In genomic region chr14:90785876-90786450, GRCh38 we compare ENCODE assay signal across 18 cellular contexts.
"Had no signal": no experiment of that assay in that cellular context is flagged by ENCODE, and none has a peak within 500 bp of the region (broad histone marks: within the 10 kb centered on the region; RNA-seq: fewer than 3 reads in every experiment).

No MANE protein-coding gene starts in this region.

- H3K27ac ChIP-seq: cardiac muscle cell, epithelial cell of prostate, heart left ventricle, left lung, neutrophil, pancreas, testis, upper lobe of left lung had no signal

- H3K27ac Mint-ChIP-seq: activated CD8-positive, alpha-beta T cell treated with anti-CD3 and anti-CD28 coated beads, Interleukin-2, amount 10 ng/mL, durations not matched to agents 7 days and 5 days; activated T-cell treated with anti-CD3 and anti-CD28 coated beads, Interleukin-2, amount 50 U/mL, for 24 hours; activated T-helper 2 cell treated with anti-CD3 and anti-CD28 coated beads, Interferon-gamma antibody, Interleukin-2, Interleukin-4, amounts not matched to agents 10 μg/mL and 5 μg/mL and 100 μg/mL, durations not matched to agents 14 hours and 24 hours and 36 hours; natural killer cell treated with Interleukin-12 subunit alpha and Interleukin-12 subunit beta and Interleukin-15 and Interleukin-18, amount 100 ng/mL, for 72 hours; stimulated activated memory B cell treated with anti-CD40 and anti-IgM and Interleukin-4, amounts not matched to agents 10 μg/mL and 1 μg/mL and 100 μg/mL, for 72 hours; T-helper 2 cell treated with Interferon-gamma antibody and Interleukin-4, amounts not matched to agents 5 μg/mL and 100 μg/mL, for 36 hours had no signal

- H3K4me1 Mint-ChIP-seq: stimulated activated memory B cell treated with anti-CD40 and anti-IgM and Interleukin-4, amounts not matched to agents 10 μg/mL and 1 μg/mL and 100 μg/mL, for 72 hours had no signal

- H3K36me3 Mint-ChIP-seq: natural killer cell treated with Interleukin-12 subunit alpha and Interleukin-12 subunit beta and Interleukin-15 and Interleukin-18, amount 100 ng/mL, for 72 hours; stimulated activated memory B cell treated with anti-CD40 and anti-IgM and Interleukin-4, amounts not matched to agents 10 μg/mL and 1 μg/mL and 100 μg/mL, for 72 hours had no signal

- ATAC-seq: activated CD8-positive, alpha-beta T cell treated with anti-CD3 and anti-CD28 coated beads, Interleukin-2, amount 10 ng/mL, durations not matched to agents 7 days and 5 days; stimulated activated memory B cell treated with anti-CD40 and anti-IgM and Interleukin-4, amounts not matched to agents 10 μg/mL and 1 μg/mL and 100 μg/mL, for 72 hours had no signal

- H3K9me3 ChIP-seq: heart left ventricle, left lung, neutrophil, pancreas, testis, upper lobe of left lung had no signal

- H3K27me3 ChIP-seq: cardiac muscle cell, heart left ventricle, left lung, neutrophil, pancreas, testis, upper lobe of left lung had no signal

- H3K4me3 ChIP-seq: cardiac muscle cell, heart left ventricle, left lung, pancreas, testis, upper lobe of left lung had no signal

- H3K36me3 ChIP-seq: cardiac muscle cell, left lung had no signal

- H3K4me3 Mint-ChIP-seq: activated CD8-positive, alpha-beta T cell treated with anti-CD3 and anti-CD28 coated beads, Interleukin-2, amount 10 ng/mL, durations not matched to agents 7 days and 5 days; activated T-cell treated with anti-CD3 and anti-CD28 coated beads, Interleukin-2, amount 50 U/mL, for 24 hours; natural killer cell treated with Interleukin-12 subunit alpha and Interleukin-12 subunit beta and Interleukin-15 and Interleukin-18, amount 100 ng/mL, for 72 hours; stimulated activated memory B cell treated with anti-CD40 and anti-IgM and Interleukin-4, amounts not matched to agents 10 μg/mL and 1 μg/mL and 100 μg/mL, for 72 hours; T-helper 2 cell treated with Interferon-gamma antibody and Interleukin-4, amounts not matched to agents 5 μg/mL and 100 μg/mL, for 36 hours had no signal

- DNase-seq: activated CD4-positive, alpha-beta T cell treated with anti-CD3 and anti-CD28 coated beads for 1 hour; activated CD4-positive, alpha-beta T cell treated with anti-CD3 and anti-CD28 coated beads, Interleukin-2, amount 50 U/mL, for 1 hour; activated CD8-positive, alpha-beta T cell treated with anti-CD3 and anti-CD28 coated beads, Interleukin-2, amount 10 ng/mL, durations not matched to agents 7 days and 5 days; activated naive CD4-positive, alpha-beta T cell treated with Interleukin-2 at 50 U/mL for 16 hours; activated T-cell treated with anti-CD3 and anti-CD28 coated beads, Interleukin-2, amount 50 U/mL, for 24 hours; stimulated activated CD4-positive, alpha-beta T cell treated with anti-CD3 and anti-CD28 coated beads, Interleukin-12 subunit alpha, Interleukin-12 subunit beta, amount 100 ng/mL, for 4 hours had no signal

- H3K27me3 Mint-ChIP-seq: activated T-cell treated with anti-CD3 and anti-CD28 coated beads, Interleukin-2, amount 50 U/mL, for 24 hours; natural killer cell treated with Interleukin-12 subunit alpha and Interleukin-12 subunit beta and Interleukin-15 and Interleukin-18, amount 100 ng/mL, for 72 hours; stimulated activated memory B cell treated with anti-CD40 and anti-IgM and Interleukin-4, amounts not matched to agents 10 μg/mL and 1 μg/mL and 100 μg/mL, for 72 hours had no signal

- H3K4me1 ChIP-seq: left lung, pancreas, testis, upper lobe of left lung had no signal

- H3K9me3 Mint-ChIP-seq: activated T-cell treated with anti-CD3 and anti-CD28 coated beads, Interleukin-2, amount 50 U/mL, for 24 hours; activated T-helper 2 cell treated with anti-CD3 and anti-CD28 coated beads, Interferon-gamma antibody, Interleukin-2, Interleukin-4, amounts not matched to agents 10 μg/mL and 5 μg/mL and 100 μg/mL, durations not matched to agents 14 hours and 24 hours and 36 hours; natural killer cell treated with Interleukin-12 subunit alpha and Interleukin-12 subunit beta and Interleukin-15 and Interleukin-18, amount 100 ng/mL, for 72 hours; stimulated activated memory B cell treated with anti-CD40 and anti-IgM and Interleukin-4, amounts not matched to agents 10 μg/mL and 1 μg/mL and 100 μg/mL, for 72 hours; T-helper 2 cell treated with Interferon-gamma antibody and Interleukin-4, amounts not matched to agents 5 μg/mL and 100 μg/mL, for 36 hours had no signal
